ENCODE assay signal across 13 cellular contexts in genomic region chr10:7475954-7476353, GRCh38.
DNase-seq lines count a peak whose midpoint lies in the region; ATAC-seq and TF ChIP-seq lines count a peak whose summit lies in the region.
"Had no signal": no experiment of that assay in that cellular context is flagged by ENCODE, and none has a peak within 500 bp of the region (broad histone marks: within the 10 kb centered on the region; RNA-seq: fewer than 3 reads in every experiment).

No MANE protein-coding gene starts in this region.

- H3K4me3 ChIP-seq in BLaER1 treated with 17β-estradiol and CSF1 and Interleukin-3, amounts not matched to agents 10 nM and 100 nM = peak overlapping the region; percentile 16 to 50 (median 40); a peak in 15 of 20 replicates
- H3K4me3 ChIP-seq in dorsolateral prefrontal cortex = peak overlapping the region in 54 of 59 donors; percentile 6 to 64 (median 39)
- H3K4me3 ChIP-seq in neuronal stem cell (ENCODE audit: low read length in 2 of 2) = no peak overlapping the region
- H3K4me3 ChIP-seq: tibial artery had no signal

- no peaks in the 10 kb centered on the region for H3K36me3 Mint-ChIP-seq in activated naive CD8-positive, alpha-beta T cell treated with anti-CD3 and anti-CD28 coated beads for 36 hours

- H3K4me2 ChIP-seq in BLaER1 treated with 17β-estradiol and CSF1 and Interleukin-3, amounts not matched to agents 10 nM and 100 nM = peak overlapping the region; percentile 81 to 96 (median 93)
- no peak overlapping the region for H3K4me2 ChIP-seq in neuronal stem cell (ENCODE audit: insufficient read depth, low read length, poor library complexity, severe bottlenecking)

- H3K4me1 ChIP-seq in BLaER1 treated with 17β-estradiol and CSF1 and Interleukin-3, amounts not matched to agents 10 nM and 100 nM = peaks cover 58 to 100% (median 92%) of the 10 kb centered on the region in 10 experiments
- H3K4me1 ChIP-seq in neuronal stem cell (ENCODE audit: control insufficient read depth in 2 of 2, insufficient read depth in 1 of 2, low read depth in 1 of 2, low read length in 2 of 2) = peaks cover 3 to 8% of the 10 kb centered on the region in 2 donors

- no peak overlapping the region for H2BK5ac ChIP-seq in neuronal stem cell (ENCODE audit: low read length)

- H3K27me3 ChIP-seq in BLaER1 treated with 17β-estradiol and CSF1 and Interleukin-3, amounts not matched to agents 10 nM and 100 nM = no peaks in the 10 kb centered on the region
- H3K27me3 ChIP-seq in dorsolateral prefrontal cortex (no peaks in the 10 kb centered on the region), neuronal stem cell (ENCODE audit: control insufficient read depth in 3 of 3, insufficient read depth in 3 of 3, low read depth in 1 of 3, low read length in 3 of 3) (no peaks in the 10 kb centered on the region)

- no peak overlapping the region for H2BK12ac ChIP-seq in neuronal stem cell (ENCODE audit: low read length)

- no peaks in the 10 kb centered on the region for H3K36me3 ChIP-seq in BLaER1 treated with 17β-estradiol and CSF1 and Interleukin-3, amounts not matched to agents 10 nM and 100 nM
- no peaks in the 10 kb centered on the region for H3K36me3 ChIP-seq in neuronal stem cell (replicated peaks in 1 of 2; ENCODE audit: control insufficient read depth in 2 of 2, insufficient read depth in 2 of 2, low read length in 2 of 2)
- H3K36me3 ChIP-seq: tibial artery had no signal

- peak overlapping the region; percentile 33 for H2AFZ ChIP-seq in neuronal stem cell (ENCODE audit: low read length)

- peak overlapping the region in 9 of 11 experiments; percentile 11 to 88 (median 77); a peak in 15 of 22 replicates for H3K27ac ChIP-seq in BLaER1 treated with 17β-estradiol and CSF1 and Interleukin-3, amounts not matched to agents 10 nM and 100 nM
- H3K27ac ChIP-seq in dorsolateral prefrontal cortex (peak overlapping the region in 37 of 59 donors; percentile 12 to 79 (median 47)), neuronal stem cell (replicated peaks; ENCODE audit: low read length) (no peak overlapping the region)
- H3K27ac ChIP-seq: tibial artery, VCaP had no signal

- no peak overlapping the region for H3K4ac ChIP-seq in neuronal stem cell (ENCODE audit: low read length)

- H2BK15ac ChIP-seq in neuronal stem cell (ENCODE audit: low read length) = no peak overlapping the region

- H3K23ac ChIP-seq in neuronal stem cell (ENCODE audit: low read depth, low read length, poor library complexity) = no peak overlapping the region

- no peak overlapping the region for H3K18ac ChIP-seq in neuronal stem cell (ENCODE audit: low read length)

- no peak overlapping the region for H3K4me3 Mint-ChIP-seq in activated naive CD8-positive, alpha-beta T cell treated with anti-CD3 and anti-CD28 coated beads for 36 hours
- H3K4me3 Mint-ChIP-seq: activated CD8-positive, alpha-beta T cell treated with anti-CD3 and anti-CD28 coated beads, Interleukin-2, amount 10 ng/mL, durations not matched to agents 7 days and 5 days had no signal

- intact Hi-C loops in dorsolateral prefrontal cortex (cut with DNase I) = no loop called here

- no peak overlapping the region for H4K91ac ChIP-seq in neuronal stem cell (ENCODE audit: low read depth, low read length, poor library complexity)

- WGBS in neuronal stem cell (ENCODE audit: extremely low coverage in 2 of 2, insufficient read length in 2 of 2, insufficient replicate concordance in 1 of 2), 2 donors = no CpG with 5 or more reads among the region's 5 CpGs

- no peak for TF ChIP-seq CTCF in dorsolateral prefrontal cortex (IDR thresholded peaks at IDR 0.05 in 54 of 56, conservative IDR thresholded peaks at IDR 0.05 in 2 of 56; ENCODE audit: low read depth in 1 of 56, partially characterized antibody in 56 of 56)

- H3K9me3 ChIP-seq in BLaER1 treated with 17β-estradiol and CSF1 and Interleukin-3, amounts not matched to agents 10 nM and 100 nM (replicated peaks in 1 of 11) = peaks cover 0 to 5% (median 0%) of the 10 kb centered on the region in 11 experiments; a peak in 3 of 22 replicates
- H3K9me3 ChIP-seq in neuronal stem cell (replicated peaks in 1 of 2; ENCODE audit: control insufficient read depth in 2 of 2, insufficient read depth in 1 of 2, low read depth in 1 of 2, low read length in 2 of 2) = no peaks in the 10 kb centered on the region
- H3K9me3 ChIP-seq: tibial artery had no signal

- peak overlapping the region in 10 of 11 experiments; percentile 10 to 72 (median 59); a peak in 15 of 22 replicates for H3K9ac ChIP-seq in BLaER1 treated with 17β-estradiol and CSF1 and Interleukin-3, amounts not matched to agents 10 nM and 100 nM
- H3K9ac ChIP-seq in neuronal stem cell (ENCODE audit: low read depth, low read length, poor library complexity) = no peak overlapping the region

- no peak overlapping the region for H2AK5ac ChIP-seq in neuronal stem cell (ENCODE audit: low read depth, low read length)

- H4K8ac ChIP-seq in neuronal stem cell (ENCODE audit: low read depth, low read length) = no peak overlapping the region

- H3K4me1 Mint-ChIP-seq in activated naive CD8-positive, alpha-beta T cell treated with anti-CD3 and anti-CD28 coated beads for 36 hours = peaks cover 48% of the 10 kb centered on the region

- H3K14ac ChIP-seq in neuronal stem cell (ENCODE audit: low read length) = no peak overlapping the region

- no peak overlapping the region for H2BK120ac ChIP-seq in neuronal stem cell (ENCODE audit: low read depth, low read length)

- H4K20me1 ChIP-seq in BLaER1 treated with 17β-estradiol and CSF1 and Interleukin-3, amounts not matched to agents 10 nM and 100 nM = no peaks in the 10 kb centered on the region

- H3K27ac Mint-ChIP-seq in activated naive CD8-positive, alpha-beta T cell treated with anti-CD3 and anti-CD28 coated beads for 36 hours = no peak overlapping the region

- DNase-seq in MV-4-11 (lab: John Stamatoyannopoulos, UW) (peak; percentile 86), dorsolateral prefrontal cortex (no peak), neuronal stem cell (ENCODE audit: low spot score) (no peak), middle frontal gyrus (ENCODE audit: extremely low spot score, low spot score) (no peak)
- DNase-seq in activated naive CD8-positive, alpha-beta T cell treated with anti-CD3 and anti-CD28 coated beads for 36 hours = no peak
- DNase-seq: activated CD8-positive, alpha-beta T cell treated with anti-CD3 and anti-CD28 coated beads, Interleukin-2, amount 10 ng/mL, durations not matched to agents 7 days and 5 days; naive thymus-derived CD4-positive, alpha-beta T cell had no signal

- H3K79me1 ChIP-seq in neuronal stem cell (ENCODE audit: low read depth, low read length) = no peaks in the 10 kb centered on the region

- H3K27me3 Mint-ChIP-seq in activated naive CD8-positive, alpha-beta T cell treated with anti-CD3 and anti-CD28 coated beads for 36 hours = no peaks in the 10 kb centered on the region
- H3K27me3 Mint-ChIP-seq: naive thymus-derived CD4-positive, alpha-beta T cell had no signal

- H3K9me3 Mint-ChIP-seq in activated naive CD8-positive, alpha-beta T cell treated with anti-CD3 and anti-CD28 coated beads for 36 hours = no peaks in the 10 kb centered on the region

- ATAC-seq in HG03196 (IDR thresholded peaks at IDR 0.05; ENCODE audit: unreplicated experiment) (no peak), GM19455 (IDR thresholded peaks at IDR 0.05; ENCODE audit: unreplicated experiment) (no peak)
- ATAC-seq: activated CD8-positive, alpha-beta T cell treated with anti-CD3 and anti-CD28 coated beads, Interleukin-2, amount 10 ng/mL, durations not matched to agents 7 days and 5 days; naive thymus-derived CD4-positive, alpha-beta T cell; SK-N-SH treated with all-trans-retinoic acid at 6 μM for 48 hours had no signal

Comparison
In these comparisons a context has a peak if more than half of its experiments do, and no peak if none do; other contexts are left out.
1. H3K4me3 ChIP-seq: peak in BLaER1 treated with 17β-estradiol and CSF1 and Interleukin-3, amounts not matched to agents 10 nM and 100 nM (10 of 10) and dorsolateral prefrontal cortex (54 of 59); none in neuronal stem cell (0 of 2).